ENCODE assay signal across 1 cellular context in genomic region chr5:75156585-75156984, GRCh38.
TF ChIP-seq lines count a peak whose summit lies in the region.

No MANE protein-coding gene starts in this region.

TF ChIP-seq in GM23338, 12 proteins besides CTCF, POLR2A, EP300 and RAD21 (continued from another document):
- TF ChIP-seq ETS1 (IDR thresholded peaks at IDR 0.05), result no peak
- no peak for TF ChIP-seq JUNB (IDR thresholded peaks at IDR 0.05; ENCODE audit: unreplicated experiment)
- no peak for TF ChIP-seq EZH2phosphoT487 (IDR thresholded peaks at IDR 0.05; ENCODE audit: unreplicated experiment)
- no peak for TF ChIP-seq STAT1 (IDR thresholded peaks at IDR 0.05; ENCODE audit: unreplicated experiment)
- no peak for TF ChIP-seq ZNF331 (CRISPR knock-in tag; IDR thresholded peaks at IDR 0.05; ENCODE audit: low read depth)
- TF ChIP-seq CREB1 (CRISPR knock-in tag; IDR thresholded peaks at IDR 0.05; ENCODE audit: low read depth), result no peak
